In the genomic region with DNA sequence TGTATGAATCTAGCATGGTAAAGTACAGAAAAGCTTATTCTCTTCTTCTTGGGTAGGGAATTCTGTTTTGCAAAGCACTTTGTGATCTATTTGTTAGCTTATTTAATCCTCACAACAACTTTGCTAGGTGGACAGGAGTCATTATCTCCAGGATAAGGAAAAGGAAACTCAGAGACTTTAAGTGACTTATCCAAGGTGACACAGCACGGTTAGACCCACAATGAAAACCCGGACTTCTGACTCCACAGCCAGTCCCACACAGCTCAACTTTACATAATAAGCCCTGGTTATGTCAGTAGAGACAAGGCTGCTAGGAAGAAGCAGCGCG, we compare ENCODE assay signal across 8 cellular contexts. TPM values are rescaled to one million over a fixed set of nuclear protein-coding genes. Genes with fewer than 3 reads are reported as not detected.
DNase-seq lines count a peak whose midpoint lies in the region; ATAC-seq lines count a peak whose summit lies in the region.

No MANE protein-coding gene starts in this region.

- H3K27me3 Mint-ChIP-seq in activated T-helper 2 cell treated with anti-CD3 and anti-CD28 coated beads, Interferon-gamma antibody, Interleukin-2, Interleukin-4, amounts not matched to agents 10 μg/mL and 5 μg/mL and 100 μg/mL, durations not matched to agents 14 hours and 24 hours and 36 hours (ENCODE audit: low read depth), result peaks cover 14% of the 10 kb centered on the region
- H3K27me3 Mint-ChIP-seq in stimulated activated naive CD8-positive, alpha-beta T cell treated with anti-CD3 and anti-CD28 coated beads, Interleukin-15, amount 100 ng/mL, for 72 hours, result no peaks in the 10 kb centered on the region

- intact Hi-C loops in activated T-helper 2 cell treated with anti-CD3 and anti-CD28 coated beads, Interferon-gamma antibody, Interleukin-2, Interleukin-4, amounts not matched to agents 10 μg/mL and 5 μg/mL and 100 μg/mL, durations not matched to agents 14 hours and 24 hours and 36 hours (cut with micrococcal nuclease), result loop anchor here (1.0 to 10.0 kb wide), 5 partner anchors 37 to 501 kb away; a partner anchor contains a TSS

- H3K9me3 Mint-ChIP-seq in activated T-helper 2 cell treated with anti-CD3 and anti-CD28 coated beads, Interferon-gamma antibody, Interleukin-2, Interleukin-4, amounts not matched to agents 10 μg/mL and 5 μg/mL and 100 μg/mL, durations not matched to agents 14 hours and 24 hours and 36 hours, result no peaks in the 10 kb centered on the region
- no peaks in the 10 kb centered on the region for H3K9me3 Mint-ChIP-seq in stimulated activated naive CD8-positive, alpha-beta T cell treated with anti-CD3 and anti-CD28 coated beads, Interleukin-15, amount 100 ng/mL, for 72 hours

- H3K9me3 ChIP-seq in HUES48 (ENCODE audit: control insufficient read depth, insufficient read depth, low read length) (no peaks in the 10 kb centered on the region), iPS-18c (ENCODE audit: control insufficient read depth, insufficient read depth, low read length) (no peaks in the 10 kb centered on the region)

- peaks cover 35% of the 10 kb centered on the region for H3K36me3 ChIP-seq in HUES48 (ENCODE audit: control insufficient read depth, insufficient read depth, low read length)

- H3K4me3 ChIP-seq in HUES48 (ENCODE audit: low read depth, low read length) (peak overlapping the region; percentile 87), iPS-18c (ENCODE audit: insufficient read depth, low read depth, low read length) (peak overlapping the region; percentile 93; the same call in 1 of the 2 replicates)

- no peak overlapping the region for H3K9ac ChIP-seq in HUES48 (ENCODE audit: low read depth, low read length)

- H3K27ac ChIP-seq in HUES48 (ENCODE audit: low read depth, low read length), result no peak overlapping the region

- peak overlapping the region; percentile 89 for H3K4me3 Mint-ChIP-seq in activated T-helper 2 cell treated with anti-CD3 and anti-CD28 coated beads, Interferon-gamma antibody, Interleukin-2, Interleukin-4, amounts not matched to agents 10 μg/mL and 5 μg/mL and 100 μg/mL, durations not matched to agents 14 hours and 24 hours and 36 hours (ENCODE audit: low read depth)
- H3K4me3 Mint-ChIP-seq in stimulated activated naive CD8-positive, alpha-beta T cell treated with anti-CD3 and anti-CD28 coated beads, Interleukin-15, amount 100 ng/mL, for 72 hours, result peak overlapping the region; percentile 87 to 91

- H3K4me1 ChIP-seq in HUES48 (ENCODE audit: control insufficient read depth, insufficient read depth, low read length), result 0 out of 2 replicates have a peak, but pooled peaks cover 4% of the 10 kb centered on the region

- DNase-seq in activated T-helper 2 cell treated with anti-CD3 and anti-CD28 coated beads, Interferon-gamma antibody, Interleukin-2, Interleukin-4, amounts not matched to agents 10 μg/mL and 5 μg/mL and 100 μg/mL, durations not matched to agents 14 hours and 24 hours and 36 hours (ENCODE audit: low spot score), result no peak
- DNase-seq in stimulated activated naive CD8-positive, alpha-beta T cell treated with anti-CD3 and anti-CD28 coated beads, Interleukin-15, amount 100 ng/mL, for 72 hours, result no peak
- no peak for DNase-seq in NOMO-1 (lab: John Stamatoyannopoulos, UW; ENCODE audit: unreplicated experiment in 2 of 2)

- ATAC-seq in stimulated activated naive CD8-positive, alpha-beta T cell treated with anti-CD3 and anti-CD28 coated beads, Interleukin-15, amount 100 ng/mL, for 72 hours, result no peak
- no peak for ATAC-seq in HG02884 (IDR thresholded peaks at IDR 0.05; ENCODE audit: unreplicated experiment)
- ATAC-seq in HG02885 (IDR thresholded peaks at IDR 0.05; ENCODE audit: poor library complexity, unreplicated experiment), result no peak
- no peak for ATAC-seq in GM19395 (IDR thresholded peaks at IDR 0.05; ENCODE audit: unreplicated experiment)

- H3K4me1 Mint-ChIP-seq in activated T-helper 2 cell treated with anti-CD3 and anti-CD28 coated beads, Interferon-gamma antibody, Interleukin-2, Interleukin-4, amounts not matched to agents 10 μg/mL and 5 μg/mL and 100 μg/mL, durations not matched to agents 14 hours and 24 hours and 36 hours (ENCODE audit: low read depth), result peaks cover 7% of the 10 kb centered on the region
- H3K4me1 Mint-ChIP-seq in stimulated activated naive CD8-positive, alpha-beta T cell treated with anti-CD3 and anti-CD28 coated beads, Interleukin-15, amount 100 ng/mL, for 72 hours, result peaks cover 6% of the 10 kb centered on the region

- H3K36me3 Mint-ChIP-seq in activated T-helper 2 cell treated with anti-CD3 and anti-CD28 coated beads, Interferon-gamma antibody, Interleukin-2, Interleukin-4, amounts not matched to agents 10 μg/mL and 5 μg/mL and 100 μg/mL, durations not matched to agents 14 hours and 24 hours and 36 hours (ENCODE audit: low read depth), result peaks cover 4% of the 10 kb centered on the region

- peak overlapping the region; percentile 93 for H3K27ac Mint-ChIP-seq in activated T-helper 2 cell treated with anti-CD3 and anti-CD28 coated beads, Interferon-gamma antibody, Interleukin-2, Interleukin-4, amounts not matched to agents 10 μg/mL and 5 μg/mL and 100 μg/mL, durations not matched to agents 14 hours and 24 hours and 36 hours
- H3K27ac Mint-ChIP-seq in stimulated activated naive CD8-positive, alpha-beta T cell treated with anti-CD3 and anti-CD28 coated beads, Interleukin-15, amount 100 ng/mL, for 72 hours, result peak overlapping the region; percentile 98

- no peaks in the 10 kb centered on the region for H3K27me3 ChIP-seq in HUES48 (ENCODE audit: control insufficient read depth, insufficient read depth, low read length)

RNA-seq across cellular contexts. Expression of a gene that starts 0.4 kb away (rescaled TPM):
- 142 and 154 TPM in 2 replicates for total RNA-seq in activated T-helper 2 cell treated with anti-CD3 and anti-CD28 coated beads, Interferon-gamma antibody, Interleukin-2, Interleukin-4, amounts not matched to agents 10 μg/mL and 5 μg/mL and 100 μg/mL, durations not matched to agents 14 hours and 24 hours and 36 hours
